8 cellular contexts compared by ENCODE assay signal in the genomic region with DNA sequence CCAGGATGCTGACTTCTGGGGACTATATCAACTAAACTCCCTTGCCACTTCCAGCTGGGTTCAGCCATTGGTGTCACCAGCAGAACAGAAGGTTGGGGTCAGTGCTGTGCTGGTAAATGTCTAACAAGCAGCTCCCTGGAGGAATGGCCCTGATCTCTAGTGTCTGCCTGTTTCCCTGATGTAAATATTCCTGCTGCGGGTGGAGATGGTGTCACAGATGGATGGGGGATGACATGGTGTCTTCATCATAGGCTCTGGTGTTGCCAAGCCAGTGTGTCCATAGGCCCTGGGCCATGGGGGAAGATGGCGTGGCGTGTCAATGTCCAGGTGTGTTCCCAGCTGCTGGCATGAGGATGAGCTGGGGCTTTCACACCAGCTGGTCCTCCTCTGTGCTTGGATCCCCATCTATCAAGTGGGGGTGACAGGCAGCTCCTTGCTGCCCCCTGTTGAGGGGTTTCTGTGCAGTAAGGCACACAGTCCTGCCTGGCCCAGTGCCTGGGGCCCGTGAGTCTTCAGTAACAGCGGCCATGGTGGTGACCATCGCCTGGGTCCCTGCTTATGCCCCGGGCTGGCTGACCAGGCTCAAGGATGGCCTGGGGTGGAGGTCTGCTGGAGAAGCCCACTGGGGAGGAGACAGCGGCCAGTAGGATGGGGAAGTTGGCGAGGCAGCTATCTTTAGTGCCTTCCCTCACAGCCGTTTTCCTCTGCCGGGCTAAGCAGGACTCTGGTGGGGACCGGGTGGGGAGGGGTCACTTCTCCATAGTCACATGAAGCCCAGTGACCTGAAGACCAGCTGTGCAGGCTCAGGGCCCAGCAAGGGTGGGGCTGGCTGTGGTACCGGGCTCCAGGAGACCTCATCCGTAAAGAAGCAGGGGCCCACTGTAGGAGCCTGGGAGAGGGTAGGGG. TPM values are rescaled to one million over a fixed set of nuclear protein-coding genes. Genes with fewer than 3 reads are reported as not detected.
DNase-seq lines count a peak whose midpoint lies in the region; ATAC-seq, FAIRE-seq and TF ChIP-seq lines count a peak whose summit lies in the region.

No MANE protein-coding gene starts in this region.

- no peak overlapping the region for H3K9ac ChIP-seq in endodermal cell (ENCODE audit: extremely low read depth, low read length, poor library complexity, severe bottlenecking)

- peaks cover 8% of the 10 kb centered on the region for H3K9me3 Mint-ChIP-seq in endodermal cell

- H3K4me2 ChIP-seq in osteoblast (ENCODE audit: insufficient read depth, low read length), result no peak overlapping the region

- H3K9me3 ChIP-seq in endodermal cell (ENCODE audit: control insufficient read depth, low read length), result peaks cover 7% of the 10 kb centered on the region
- H3K9me3 ChIP-seq in osteoblast (ENCODE audit: low read depth, low read length), result no peaks in the 10 kb centered on the region

- peaks cover 3% of the 10 kb centered on the region for H3K36me3 ChIP-seq in endodermal cell (ENCODE audit: control insufficient read depth, insufficient read depth, low read length)
- H3K36me3 ChIP-seq in osteoblast (ENCODE audit: insufficient read depth, low read length), result peaks cover 3% of the 10 kb centered on the region

- POLR2A ChIA-PET in AG04449 (lab: Yijun Ruan, JAX), result interaction anchor here (1.2 to 2.5 kb wide), 3 partner anchors 8 to 13 kb away, joined by 3 to 9 read pairs (median 8); partner anchors contain the start of gene RPL3

- no peak overlapping the region for H3K27ac Mint-ChIP-seq in endodermal cell

- H3K27me3 ChIP-seq in endodermal cell (ENCODE audit: control insufficient read depth, insufficient read depth, low read length, poor library complexity, severe bottlenecking) (no peaks in the 10 kb centered on the region), osteoblast (ENCODE audit: insufficient read depth, low read length) (no peaks in the 10 kb centered on the region)

- no peak for FAIRE-seq in RCC 7860 (lab: Jason Lieb, UNC)

- H3K4me3 Mint-ChIP-seq in endodermal cell, result no peak overlapping the region

- H3K27me3 Mint-ChIP-seq in endodermal cell (ENCODE audit: insufficient read depth), result no peaks in the 10 kb centered on the region

- WGBS in endodermal cell (ENCODE audit: insufficient coverage in 1 of 2, insufficient read length in 1 of 2), 2 experiments, result 92 to 96% methylated on average over 11 to 14 of the region's 14 CpGs

- H3K4me1 ChIP-seq in endodermal cell (ENCODE audit: control insufficient read depth, insufficient read depth, low read length) (no peaks in the 10 kb centered on the region), osteoblast (ENCODE audit: insufficient read depth, low read length) (peaks cover 14% of the 10 kb centered on the region)

- H3K79me2 ChIP-seq in osteoblast (ENCODE audit: insufficient read depth, low read length), result peaks cover under 1% of the 10 kb centered on the region

- CTCF ChIA-PET in AG04449 (lab: Yijun Ruan, JAX), result interaction anchor here (0.9 to 6.6 kb wide), 7 partner anchors 9 to 171 kb away, joined by 3 to 65 read pairs (median 10); partner anchors contain the start of gene RPL3

- peak; percentile 4 for TF ChIP-seq CTCF in AG04449 (IDR thresholded peaks at IDR 0.05; ENCODE audit: insufficient read depth, low read length, missing control alignments)
- peak; percentile 74 for TF ChIP-seq CTCF in endodermal cell (conservative IDR thresholded peaks at IDR 0.05)
- TF ChIP-seq CTCF in osteoblast (IDR thresholded peaks at IDR 0.05; ENCODE audit: extremely low read depth, low read depth, low read length), result peak; percentile 28

- peaks cover 13% of the 10 kb centered on the region for H4K20me1 ChIP-seq in osteoblast (ENCODE audit: insufficient read depth, low read length)

- H2AFZ ChIP-seq in osteoblast (ENCODE audit: low read length), result no peak overlapping the region

- no peak for DNase-seq in AG04449 (ENCODE audit: low read depth, low spot score)
- peak; percentile 20 for DNase-seq in HCEC 1CT
- DNase-seq in activated CD4-positive, alpha-beta T cell treated with anti-CD3 and anti-CD28 coated beads for 48 hours, result peak; percentile 72
- DNase-seq in endodermal cell, result peak; percentile 88
- DNase-seq in osteoblast (ENCODE audit: insufficient read length, low spot score, missing footprints), result peak; percentile 53
- no peak for DNase-seq in DMS79 (lab: John Stamatoyannopoulos, UW)
- DNase-seq in RCC 7860 (ENCODE audit: low spot score), result no peak

- H3K27ac ChIP-seq in endodermal cell (ENCODE audit: low read depth, low read length) (no peak overlapping the region), osteoblast (ENCODE audit: low read depth, low read length) (no peak overlapping the region)

- no peak for ATAC-seq in HG03108 (IDR thresholded peaks at IDR 0.05; ENCODE audit: unreplicated experiment)

- H3K4me3 ChIP-seq in AG04449 (ENCODE audit: low read depth, low read length) (no peak overlapping the region), endodermal cell (ENCODE audit: low read length) (no peak overlapping the region), osteoblast (ENCODE audit: insufficient read depth, low read length) (no peak overlapping the region)

- H3K36me3 Mint-ChIP-seq in endodermal cell (ENCODE audit: low read depth), result peaks cover 25% of the 10 kb centered on the region

- H3K4me1 Mint-ChIP-seq in endodermal cell, result peaks cover 9% of the 10 kb centered on the region

RNA-seq across cellular contexts. Expression of gene RPL3, which starts 12.7 kb away (rescaled TPM):
- total RNA-seq in endodermal cell, result 1,000 to 10,000 TPM; 2,218 to 2,701 TPM
- 2,540 TPM for polyA plus RNA-seq in endodermal cell (2013, experiment 1 of 2)
- 2,353 TPM for polyA plus RNA-seq in endodermal cell (2013, experiment 2 of 2)
- total RNA-seq in osteoblast, result 1,858 and 2,119 TPM in 2 replicates

RNA-seq across cellular contexts. Expression of gene SYNGR1, which starts 43.1 kb away (rescaled TPM):
- total RNA-seq in endodermal cell (10 to 100 TPM; 19.0 to 36.3 TPM), osteoblast (2.1 and 3.6 TPM in 2 replicates)
- 32.9 TPM for polyA plus RNA-seq in endodermal cell (2013, experiment 1 of 2)
- 28.3 TPM for polyA plus RNA-seq in endodermal cell (2013, experiment 2 of 2)

Comparison
In these comparisons a context has a peak if more than half of its experiments do, and no peak if none do; other contexts are left out.
1. DNase-seq: peak in HCEC 1CT (single experiment), activated CD4-positive, alpha-beta T cell treated with anti-CD3 and anti-CD28 coated beads for 48 hours (single experiment), endodermal cell (single experiment) and osteoblast (single experiment); none in AG04449 (single experiment), DMS79 (single experiment) and RCC 7860 (single experiment).
2. CTCF ChIP-seq: peak in every context shown above with its lines; median percentile 74 in endodermal cell; 28 in osteoblast; 4 in AG04449.